In the genomic region with DNA sequence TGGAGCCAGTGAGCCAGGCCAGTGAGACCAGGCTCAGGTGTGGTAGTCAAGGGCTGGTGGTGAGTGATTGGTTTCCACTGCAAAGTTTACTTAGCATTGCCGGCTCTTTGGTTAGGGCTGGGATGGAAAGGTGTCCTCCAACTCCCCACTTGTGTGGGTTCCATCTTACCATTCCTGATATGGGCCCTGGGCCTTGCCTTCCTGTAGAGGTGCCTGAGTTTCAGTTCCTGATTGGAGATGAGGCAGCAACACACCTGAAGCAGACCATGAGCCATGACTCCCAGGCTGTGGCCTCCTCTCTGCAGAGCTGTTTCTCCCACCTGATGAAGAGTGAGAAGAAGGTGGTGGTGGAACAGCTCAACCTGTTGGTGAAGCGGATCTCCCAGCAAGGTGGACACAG, we compare ENCODE assay signal across 1 cellular context.
TF ChIP-seq lines count a peak whose summit lies in the region.

No MANE protein-coding gene starts in this region.

TF ChIP-seq in GM12878, 131 proteins besides CTCF, POLR2A, EP300 and RAD21:
- TF ChIP-seq SRF (IDR thresholded peaks at IDR 0.05; ENCODE audit: low read depth in 2 of 2, low read length in 2 of 2) (peak; percentile 72 to 73; a peak in 3 of 4 replicates), SPI1 (IDR thresholded peaks at IDR 0.05; ENCODE audit: borderline replicate concordance, insufficient read depth, low read depth, low read length) (peak; percentile 77), TARDBP (IDR thresholded peaks at IDR 0.05; ENCODE audit: borderline replicate concordance) (no peak)
